In genomic region chr16:89574681-89575246, GRCh38 we compare ENCODE assay signal across 1 cellular context.
TF ChIP-seq lines count a peak whose summit lies in the region.

No MANE protein-coding gene starts in this region.

TF ChIP-seq in K562, 482 proteins besides CTCF, POLR2A, EP300 and RAD21 (continues in another document):
- TF ChIP-seq ZNF395 (CRISPR knock-in tag; IDR thresholded peaks at IDR 0.05) (peak; percentile 23; the same call in 1 of the 2 replicates), CREM (IDR thresholded peaks at IDR 0.05; ENCODE audit: low read depth) (peak; percentile 59; the same call in 1 of the 2 replicates), NCOA4 (IDR thresholded peaks at IDR 0.05; ENCODE audit: partially characterized antibody) (no peak), ZC3H8 (IDR thresholded peaks at IDR 0.05) (no peak), MAFF (IDR thresholded peaks at IDR 0.05; ENCODE audit: low read length) (no peak), ZNF224 (CRISPR knock-in tag; IDR thresholded peaks at IDR 0.05) (no peak), MTA3 (IDR thresholded peaks at IDR 0.05; ENCODE audit: borderline replicate concordance) (peak; percentile 47; the same call in 1 of the 2 replicates), KLF6 (CRISPR knock-in tag; IDR thresholded peaks at IDR 0.05; ENCODE audit: borderline replicate concordance) (no peak), ZBTB11 (CRISPR knock-in tag; IDR thresholded peaks at IDR 0.05) (no peak), BRD4 (IDR thresholded peaks at IDR 0.05) (no peak), JUND (IDR thresholded peaks at IDR 0.05; ENCODE audit: borderline replicate concordance, low read depth, low read length) (0 out of 2 replicates have a peak, but pooled peaks have one; percentile 18), JUND (tag; IDR thresholded peaks at IDR 0.05; ENCODE audit: borderline replicate concordance, low read depth, low read length) (no peak), ETV1 (tag; conservative IDR thresholded peaks at IDR 0.05; ENCODE audit: low read depth) (0 out of 2 replicates have a peak, but pooled peaks have one; percentile 20), CBX3 (IDR thresholded peaks at IDR 0.05; ENCODE audit: borderline replicate concordance in 1 of 2, low read length in 2 of 2) (peak in 1 of 2 experiments; percentile 56; a peak in 1 of 3 replicates), HIVEP1 (CRISPR knock-in tag; IDR thresholded peaks at IDR 0.05) (no peak), RNF219 (CRISPR knock-in tag; IDR thresholded peaks at IDR 0.05) (no peak), TOE1 (IDR thresholded peaks at IDR 0.05; ENCODE audit: borderline replicate concordance) (no peak), TOE1 (CRISPR knock-in tag; IDR thresholded peaks at IDR 0.05; ENCODE audit: borderline replicate concordance, low read depth) (no peak), KAT7 (CRISPR knock-in tag; IDR thresholded peaks at IDR 0.05; ENCODE audit: borderline replicate concordance) (0 out of 2 replicates have a peak, but pooled peaks have one; percentile 1), MYC (IDR thresholded peaks at IDR 0.05; ENCODE audit: low read depth, low read length) (peak; percentile 71; the same call in 1 of the 2 replicates), MYC (CRISPR knock-in tag; IDR thresholded peaks at IDR 0.05; ENCODE audit: borderline replicate concordance, low read depth) (no peak), OTX1 (CRISPR knock-in tag; IDR thresholded peaks at IDR 0.05) (no peak), THAP7 (CRISPR knock-in tag; IDR thresholded peaks at IDR 0.05) (no peak), DEAF1 (CRISPR knock-in tag; IDR thresholded peaks at IDR 0.05) (no peak; the same call in 1 of the 2 replicates), MLLT1 (IDR thresholded peaks at IDR 0.05) (peak in 1 of 2 experiments; percentile 55; a peak in 1 of 4 replicates), HDAC8 (tag; IDR thresholded peaks at IDR 0.05) (peak; percentile 69; the same call in 1 of the 2 replicates), ZBTB8A (IDR thresholded peaks at IDR 0.05; ENCODE audit: partially characterized antibody) (no peak), SAFB2 (IDR thresholded peaks at IDR 0.05; ENCODE audit: borderline replicate concordance, low read depth, low read length, severe bottlenecking) (no peak), PML (IDR thresholded peaks at IDR 0.05; ENCODE audit: low read length) (0 out of 2 replicates have a peak, but pooled peaks have one; percentile 22), SMARCE1 (IDR thresholded peaks at IDR 0.05) (no peak), HOXB6 (CRISPR knock-in tag; IDR thresholded peaks at IDR 0.05; ENCODE audit: borderline replicate concordance) (no peak), NR0B1 (IDR thresholded peaks at IDR 0.05; ENCODE audit: partially characterized antibody) (no peak), ZBTB33 (CRISPR knock-in tag; IDR thresholded peaks at IDR 0.05) (peak; percentile 74; the same call in 1 of the 2 replicates), YY1 (IDR thresholded peaks at IDR 0.05; ENCODE audit: borderline replicate concordance in 1 of 3, control insufficient read depth in 1 of 3, extremely low read depth in 1 of 3, insufficient read depth in 3 of 3, insufficient read length in 1 of 3, insufficient replicate concordance in 2 of 3, low read depth in 1 of 3, low read length in 2 of 3) (peak in 2 of 3 experiments; percentile 75 to 78), LARP7 (IDR thresholded peaks at IDR 0.05) (no peak), FOSL1 (tag; conservative IDR thresholded peaks at IDR 0.05) (no peak), HNRNPL (IDR thresholded peaks at IDR 0.05; ENCODE audit: low read depth, low read length) (0 out of 2 replicates have a peak, but pooled peaks have one; percentile 24), ZFX (CRISPR knock-in tag; IDR thresholded peaks at IDR 0.05) (peak; percentile 88), GTF2E2 (tag; IDR thresholded peaks at IDR 0.05) (0 out of 2 replicates have a peak, but pooled peaks have one; percentile 39), ATF1 (CRISPR knock-in tag; IDR thresholded peaks at IDR 0.05) (no peak), ATF1 (tag; IDR thresholded peaks at IDR 0.05) (peak; percentile 67), SMARCA5 (IDR thresholded peaks at IDR 0.05) (no peak), SIX5 (IDR thresholded peaks at IDR 0.05; ENCODE audit: borderline replicate concordance in 1 of 2, insufficient read depth in 1 of 2, low read depth in 1 of 2, low read length in 2 of 2) (no peak), PHB (CRISPR knock-in tag; IDR thresholded peaks at IDR 0.05) (no peak), ZFP36 (IDR thresholded peaks at IDR 0.05; ENCODE audit: low read depth, low read length, partially characterized antibody) (peak; percentile 30), CTCFL (IDR thresholded peaks at IDR 0.05; ENCODE audit: borderline replicate concordance, insufficient read depth, low read depth, low read length, poor library complexity, severe bottlenecking) (peak; percentile 85), THRB (CRISPR knock-in tag; conservative IDR thresholded peaks at IDR 0.05) (no peak)
